In the genomic region with DNA sequence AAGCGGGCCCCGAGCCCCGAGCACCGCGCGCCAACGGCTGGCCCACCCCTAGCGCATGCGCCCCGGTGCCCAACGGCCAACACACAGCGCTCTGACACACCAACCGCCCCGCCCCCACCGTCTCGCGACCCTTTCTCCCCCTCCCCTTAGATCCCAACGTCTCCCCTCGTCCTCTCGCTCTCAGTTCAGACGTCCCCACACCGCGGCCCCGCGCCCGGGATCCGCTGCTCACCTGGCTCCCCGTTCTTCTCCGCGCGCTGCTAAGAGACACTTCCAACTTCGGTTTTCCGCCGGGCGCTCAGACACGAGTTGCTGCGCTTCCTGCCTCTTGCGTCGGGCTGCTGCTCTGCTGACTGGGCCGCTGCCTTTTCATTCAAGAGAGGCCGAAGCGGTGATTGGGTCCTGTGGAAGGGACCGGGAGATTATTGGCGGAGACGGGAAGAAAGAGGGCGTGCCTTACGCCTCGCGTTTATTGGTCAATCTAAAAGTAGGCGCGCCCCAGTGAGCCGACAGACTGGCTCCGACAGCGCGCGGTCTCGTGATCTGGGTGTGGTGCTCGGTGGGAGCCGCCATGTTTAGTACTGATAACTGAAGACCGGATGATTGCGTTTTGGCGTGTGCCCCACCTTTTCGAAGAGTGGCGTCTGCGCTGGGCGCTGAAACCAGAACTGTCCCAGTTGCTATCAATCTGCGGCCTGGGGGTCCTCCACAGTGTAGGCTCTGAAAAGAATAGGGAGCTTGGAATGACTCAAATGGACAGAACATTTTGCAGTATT, we compare ENCODE assay signal across 8 cellular contexts. TPM values are rescaled to one million over a fixed set of nuclear protein-coding genes. Genes with fewer than 3 reads are reported as not detected.
A peak's percentile ranks its signal among the peaks of the same experiment; 100 is the strongest.
DNase-seq lines count a peak whose midpoint lies in the region; ATAC-seq and TF ChIP-seq lines count a peak whose summit lies in the region.

A gene (minus strand): TSS at position 304 of the 776 bp plus-strand sequence. CDS start 6,121 bp downstream, outside the sequence.

- peak; percentile 82 for DNase-seq in NCI-H187 treated with DMSO at 0.1 percent for 48 hours (lab: John Stamatoyannopoulos, UW)
- DNase-seq in anterior cingulate cortex (lab: John Stamatoyannopoulos, UW): peak; percentile 84 to 99 (median 97)
- DNase-seq in right cardiac atrium: peak; percentile 98 to 99 (median 98)
- peak; percentile 98 for DNase-seq in pulmonary artery endothelial cell (ENCODE audit: low read depth, low spot score)
- DNase-seq in uterus: peak; percentile 97 to 99

- peak within 1 kb of the TSS; percentile 81 for H3K27ac ChIP-seq in right cardiac atrium (ENCODE audit: low read length)
- peak within 1 kb of the TSS; percentile 93 to 97 for H3K27ac ChIP-seq in uterus

- no peaks in the 10 kb centered on the region for H3K27me3 ChIP-seq in right cardiac atrium (ENCODE audit: control insufficient read depth, insufficient read depth)
- H3K27me3 ChIP-seq in uterus: no peaks in the 10 kb centered on the region

- peak; percentile 60 for ATAC-seq in GM18499 (IDR thresholded peaks at IDR 0.05; ENCODE audit: insufficient read depth, unreplicated experiment)
- peak; percentile 88 for ATAC-seq in HG02943 (IDR thresholded peaks at IDR 0.05; ENCODE audit: low read depth, unreplicated experiment)
- peak; percentile 98 for ATAC-seq in right cardiac atrium

- peak; percentile 21 to 74 for TF ChIP-seq POLR2A in uterus (IDR thresholded peaks at IDR 0.05)

- TF ChIP-seq CTCF in uterus (IDR thresholded peaks at IDR 0.05): peak in 2 of 4 experiments; percentile 14 to 32

- intact Hi-C loops in T-helper 2 cell treated with Interferon-gamma antibody and Interleukin-4, amounts not matched to agents 100 ng/mL and 5 ng/mL, for 36 hours (cut with micrococcal nuclease): loop anchor here (1.0 to 5.0 kb wide), 4 partner anchors 14 to 282 kb away; a partner anchor contains a TSS
- intact Hi-C loops in right cardiac atrium (cut with DNase I): loop anchor here in 2 of 4 donors (10.0 kb wide), 2 partner anchors 54 to 64 kb away; no protein-coding TSS in a partner anchor
- intact Hi-C loops in uterus (cut with DNase I; ENCODE audit: low total_unique reads): no loop called here

- H3K4me1 ChIP-seq in right cardiac atrium (ENCODE audit: control insufficient read depth, insufficient read depth, low read length): peaks cover 2% of the 10 kb centered on the region
- H3K4me1 ChIP-seq in uterus: peaks cover 3 to 12% of the 10 kb centered on the region in 2 donors

- under 1% methylated on average over 67 of the region's 67 CpGs for WGBS in right cardiac atrium

- H3K36me3 ChIP-seq in uterus: no peaks in the 10 kb centered on the region

- H3K9me3 ChIP-seq in right cardiac atrium (ENCODE audit: control insufficient read depth, low read length): no peaks in the 10 kb centered on the region
- no peaks in the 10 kb centered on the region for H3K9me3 ChIP-seq in uterus

- H3K4me3 ChIP-seq in right cardiac atrium (ENCODE audit: low read length): peak within 1 kb of the TSS; percentile 95
- peak within 1 kb of the TSS; percentile 89 to 99 for H3K4me3 ChIP-seq in uterus

RNA-seq across cellular contexts. Expression of the gene that starts here (rescaled TPM):
- 274 and 287 TPM in 2 replicates for total RNA-seq in T-helper 2 cell treated with Interferon-gamma antibody and Interleukin-4, amounts not matched to agents 100 ng/mL and 5 ng/mL, for 36 hours
- 10 to 100 TPM; 20.7 to 34.7 (median 30.2) TPM for total RNA-seq in right cardiac atrium
- 30.3 TPM for polyA plus RNA-seq in right cardiac atrium
- 92.5 and 156 TPM in 2 replicates for total RNA-seq in pulmonary artery endothelial cell
- total RNA-seq in uterus: 10 to 100 TPM; 41.3 to 91.2 (median 52.8) TPM

Comparison
In these comparisons a context has a peak if more than half of its experiments do, and no peak if none do; other contexts are left out.
1. Peak in every context shown above with its lines: DNase-seq, ATAC-seq, H3K4me3 ChIP-seq and H3K27ac ChIP-seq.